ENCODE assay signal across 1 cellular context in genomic region chr1:26701995-26702679, GRCh38.
TF ChIP-seq lines count a peak whose summit lies in the region.

No MANE protein-coding gene starts in this region.

TF ChIP-seq in endothelial cell of umbilical vein, 7 proteins besides CTCF, POLR2A, EP300 and RAD21 (continued from another document):
- no peak for TF ChIP-seq JUN (IDR thresholded peaks at IDR 0.05; ENCODE audit: borderline replicate concordance, insufficient read depth, insufficient read length, low read depth)
- TF ChIP-seq GATA2 (IDR thresholded peaks at IDR 0.05; ENCODE audit: insufficient read depth, insufficient read length, low read depth, low read length): no peak
- no peak for TF ChIP-seq EZH2 (IDR thresholded peaks at IDR 0.05; ENCODE audit: borderline replicate concordance, low read depth, low read length, severe bottlenecking)
- TF ChIP-seq POLR2AphosphoS5 (IDR thresholded peaks at IDR 0.05; ENCODE audit: insufficient read depth, low read depth, low read length): no peak
- TF ChIP-seq FOS (IDR thresholded peaks at IDR 0.05; ENCODE audit: borderline replicate concordance, insufficient read depth, low read length): no peak
- TF ChIP-seq MAX (IDR thresholded peaks at IDR 0.05; ENCODE audit: insufficient read depth, insufficient read length): no peak
